Comparison of ENCODE assay signal across 8 cellular contexts in genomic region chrX:24150051-24150790, GRCh38. TPM values are rescaled to one million over a fixed set of nuclear protein-coding genes. Genes with fewer than 3 reads are reported as not detected.
A peak's percentile ranks its signal among the peaks of the same experiment; 100 is the strongest.
DNase-seq lines count a peak whose midpoint lies in the region; ATAC-seq, FAIRE-seq and TF ChIP-seq lines count a peak whose summit lies in the region.

No MANE protein-coding gene starts in this region.

- peak; percentile 36 for DNase-seq in D721Med (ENCODE audit: insufficient read length, low spot score)
- DNase-seq in HT1080 (ENCODE audit: low read depth) = peak; percentile 68
- DNase-seq in NT2/D1 (ENCODE audit: low read depth, low spot score) = peak; percentile 78
- peak; percentile 62 for DNase-seq in activated T-cell treated with anti-CD3 and anti-CD28 coated beads for 4 hours
- peak; percentile 20 for DNase-seq in epithelial cell of prostate (ENCODE audit: low read depth, low spot score)
- DNase-seq in stimulated activated CD8-positive, alpha-beta memory T cell treated with anti-CD3 and anti-CD28 coated beads, Interleukin-4, amount 100 ng/mL, for 48 hours = peak; percentile 81

- no peak for FAIRE-seq in D721Med (lab: Jason Lieb, UNC)

- no peaks in the 10 kb centered on the region for H3K4me1 ChIP-seq in NT2/D1 (ENCODE audit: insufficient read depth, insufficient read length)
- peaks cover 22 to 33% of the 10 kb centered on the region in 2 donors for H3K4me1 ChIP-seq in mucosa of rectum (ENCODE audit: control insufficient read depth in 2 of 2, insufficient read depth in 2 of 2, low read length in 2 of 2)

- H3K9me3 ChIP-seq in NT2/D1 (ENCODE audit: insufficient read depth, low read length) = no peaks in the 10 kb centered on the region
- H3K9me3 ChIP-seq in mucosa of rectum (ENCODE audit: control insufficient read depth in 2 of 2, low read length in 2 of 2) = no peaks in the 10 kb centered on the region

- ATAC-seq in GM21360 (IDR thresholded peaks at IDR 0.05; ENCODE audit: unreplicated experiment) = peak; percentile 76

- peak overlapping the region; percentile 94 for H3K9ac ChIP-seq in NT2/D1 (ENCODE audit: insufficient read length, low read depth)
- peak overlapping the region; percentile 83 to 84 for H3K9ac ChIP-seq in mucosa of rectum (ENCODE audit: low read depth in 1 of 2, low read length in 2 of 2)

- H3K36me3 ChIP-seq in NT2/D1 (ENCODE audit: insufficient read depth, insufficient read length, low read length) = peaks cover 32% of the 10 kb centered on the region
- peaks cover 0 to 4% of the 10 kb centered on the region in 2 donors for H3K36me3 ChIP-seq in mucosa of rectum (ENCODE audit: control insufficient read depth in 2 of 2, insufficient read depth in 2 of 2, low read length in 2 of 2)

- TF ChIP-seq CTCF in D721Med (IDR thresholded peaks at IDR 0.05; ENCODE audit: insufficient read depth, missing control alignments) = peak; percentile 26

- H3K27ac ChIP-seq in epithelial cell of prostate (peak overlapping the region; percentile 93), mucosa of rectum (ENCODE audit: low read depth in 2 of 2, low read length in 2 of 2) (peak overlapping the region; percentile 94 to 97)

- H3K27me3 ChIP-seq in NT2/D1 (ENCODE audit: insufficient read depth, insufficient read length) (no peaks in the 10 kb centered on the region), mucosa of rectum (ENCODE audit: control insufficient read depth in 2 of 2, insufficient read depth in 2 of 2, low read length in 2 of 2) (no peaks in the 10 kb centered on the region)

- H3K4me3 ChIP-seq in NT2/D1 (ENCODE audit: insufficient read length, low read depth) (peak overlapping the region; percentile 62), mucosa of rectum (ENCODE audit: low read length in 2 of 2) (peak overlapping the region; percentile 82 to 92)

RNA-seq across cellular contexts. Expression of gene ZFX, which starts 0.7 kb away (rescaled TPM):
- total RNA-seq in HT1080 (2014; rRNA removed; shearing (Covaris generic)) = 15.0 and 17.7 TPM in 2 replicates
- polyA plus RNA-seq in HT1080 (2015; cell fraction: cytosol; rRNA removed) = 9.3 and 15.0 TPM in 2 replicates
- polyA plus RNA-seq in HT1080 (2015; cell fraction: nucleus; rRNA removed) = 16.3 and 16.5 TPM in 2 replicates

Comparison
In these comparisons a context has a peak if more than half of its experiments do, and no peak if none do; other contexts are left out.
1. Peak in every context shown above with its lines: DNase-seq, ATAC-seq, H3K4me3 ChIP-seq and H3K27ac ChIP-seq.
2. DNase-seq: peak in every context shown above with its lines; median percentile 81 in stimulated activated CD8-positive, alpha-beta memory T cell treated with anti-CD3 and anti-CD28 coated beads, Interleukin-4, amount 100 ng/mL, for 48 hours; 78 in NT2/D1; 68 in HT1080; 62 in activated T-cell treated with anti-CD3 and anti-CD28 coated beads for 4 hours; 36 in D721Med; 20 in epithelial cell of prostate.